In genomic region chr2:121648611-121649401, GRCh38 we compare ENCODE assay signal across 8 cellular contexts. TPM values are rescaled to one million over a fixed set of nuclear protein-coding genes. Genes with fewer than 3 reads are reported as not detected.
DNase-seq lines count a peak whose midpoint lies in the region; ATAC-seq and TF ChIP-seq lines count a peak whose summit lies in the region.

No MANE protein-coding gene starts in this region.

- TF ChIP-seq POLR2A in gastroesophageal sphincter (IDR thresholded peaks at IDR 0.05): no peak

- H3K4me3 ChIP-seq in BE2C (ENCODE audit: low read depth, low read length) (peak overlapping the region; percentile 67), gastroesophageal sphincter (peak overlapping the region; percentile 66 to 74), thoracic aorta (peak overlapping the region; percentile 99)

- no peak for TF ChIP-seq EP300 in gastroesophageal sphincter (IDR thresholded peaks at IDR 0.05)

- H3K36me3 ChIP-seq in BE2C (no peaks in the 10 kb centered on the region), gastroesophageal sphincter (no peaks in the 10 kb centered on the region), thoracic aorta (no peaks in the 10 kb centered on the region)

- ATAC-seq in GM19035 (IDR thresholded peaks at IDR 0.05; ENCODE audit: unreplicated experiment) (peak; percentile 46), HG03439 (IDR thresholded peaks at IDR 0.05; ENCODE audit: unreplicated experiment) (peak; percentile 35), gastroesophageal sphincter (peak; percentile 52), thoracic aorta (ENCODE audit: insufficient number of reproducible peaks, low FRiP score, low read depth) (peak; percentile 42)

- TF ChIP-seq CTCF in BE2C (IDR thresholded peaks at IDR 0.05; ENCODE audit: low read depth, low read length) (no peak), gastroesophageal sphincter (IDR thresholded peaks at IDR 0.05) (no peak), thoracic aorta (IDR thresholded peaks at IDR 0.05) (no peak)

- peak overlapping the region; percentile 88 to 98 (median 95) for H3K27ac ChIP-seq in gastroesophageal sphincter
- H3K27ac ChIP-seq in thoracic aorta: peak overlapping the region; percentile 96 to 97

- peak; percentile 58 for DNase-seq in BE2C
- DNase-seq in RPMI8226: peak; percentile 63
- peak; percentile 20 for DNase-seq in activated gamma-delta T cell treated with anti-CD3 and anti-CD28 coated beads, Interleukin-2, amount 50 U/mL, for 16 hours (ENCODE audit: low read depth)
- DNase-seq in nucleus accumbens (lab: John Stamatoyannopoulos, UW): peak in 54 of 56 donors; percentile 8 to 86 (median 72)
- peak; percentile 30 for DNase-seq in thoracic aorta (ENCODE audit: low spot score)

- H3K27me3 ChIP-seq in BE2C: no peaks in the 10 kb centered on the region
- H3K27me3 ChIP-seq in gastroesophageal sphincter: no peaks in the 10 kb centered on the region
- no peaks in the 10 kb centered on the region for H3K27me3 ChIP-seq in thoracic aorta (replicated peaks; ENCODE audit: insufficient read depth)

- H3K4me1 ChIP-seq in BE2C (no peaks in the 10 kb centered on the region), gastroesophageal sphincter (peaks cover 0 to 65% (median 24%) of the 10 kb centered on the region in 3 donors), thoracic aorta (ENCODE audit: control insufficient read depth in 1 of 2, low read depth in 2 of 2) (peaks cover 13 to 41% of the 10 kb centered on the region in 2 donors)

- H3K9me3 ChIP-seq in BE2C: no peaks in the 10 kb centered on the region
- H3K9me3 ChIP-seq in gastroesophageal sphincter: no peaks in the 10 kb centered on the region
- H3K9me3 ChIP-seq in thoracic aorta: no peaks in the 10 kb centered on the region

- WGBS in gastroesophageal sphincter (ENCODE audit: low coverage in 1 of 2), 2 donors: 0% methylated on average over 9 to 11 of the region's 52 CpGs

RNA-seq across cellular contexts. Expression of gene CLASP1, which starts 0.5 kb away (rescaled TPM):
- 15.9 TPM for polyA plus RNA-seq in BE2C (2012; ENCODE audit: insufficient read depth, insufficient read length, low read depth)
- total RNA-seq in gastroesophageal sphincter (100 to 1,000 TPM in 1 of 4 donors, 10 to 100 TPM in 3; 72.0 to 108 (median 84.7) TPM), thoracic aorta (100 to 1,000 TPM in 1 of 2 donors, 10 to 100 TPM in 1; 69.7 to 113 TPM)

Comparison
In these comparisons a context has a peak if more than half of its experiments do, and no peak if none do; other contexts are left out.
1. Peak in every context shown above with its lines: DNase-seq, ATAC-seq, H3K4me3 ChIP-seq and H3K27ac ChIP-seq.
2. DNase-seq: peak in every context shown above with its lines; median percentile 72 in nucleus accumbens; 63 in RPMI8226; 58 in BE2C; 30 in thoracic aorta; 20 in activated gamma-delta T cell treated with anti-CD3 and anti-CD28 coated beads, Interleukin-2, amount 50 U/mL, for 16 hours.